In the genomic region with DNA sequence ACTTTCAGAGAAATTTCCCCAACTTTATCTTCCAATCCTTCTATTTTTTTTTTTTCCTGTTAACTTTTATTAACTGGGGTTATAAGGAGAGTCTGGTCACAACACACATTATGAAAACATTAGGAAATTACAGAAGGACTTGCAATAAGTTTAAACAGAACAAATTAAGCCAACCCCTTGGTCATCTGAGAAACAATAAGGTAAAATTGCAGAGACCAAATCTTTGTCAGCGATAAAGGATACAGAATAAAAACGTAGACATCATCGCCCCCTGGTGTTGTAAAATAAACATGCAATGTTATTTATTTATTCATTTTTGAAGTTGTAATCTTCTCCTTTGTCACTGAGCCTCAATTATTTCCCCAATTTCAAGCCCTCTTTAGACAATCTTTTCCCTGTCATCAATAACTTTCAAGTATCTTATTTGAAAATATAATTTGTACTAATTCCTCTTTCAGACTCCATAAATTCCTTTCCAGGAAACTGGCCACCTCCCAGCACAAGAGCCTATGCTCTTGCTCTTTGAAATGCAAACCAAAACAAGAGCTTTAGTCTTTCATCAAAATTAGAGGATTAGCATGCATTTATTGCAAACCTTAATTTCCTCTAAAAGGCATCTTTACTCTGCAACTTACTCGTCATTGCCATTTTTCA, we compare ENCODE assay signal across 9 cellular contexts. TPM values are rescaled to one million over a fixed set of nuclear protein-coding genes. Genes with fewer than 3 reads are reported as not detected.
DNase-seq lines count a peak whose midpoint lies in the region; ATAC-seq and TF ChIP-seq lines count a peak whose summit lies in the region.
"Had no signal": no experiment of that assay in that cellular context is flagged by ENCODE, and none has a peak within 500 bp of the region (broad histone marks: within the 10 kb centered on the region; RNA-seq: fewer than 3 reads in every experiment).

No MANE protein-coding gene starts in this region.

- POLR2A ChIA-PET in PC-3 (lab: Charles Lee; ENCODE audit: unreplicated experiment), result interaction anchor here (1.1 kb wide), 1 partner anchor 949 kb away, joined by 5 read pairs; no protein-coding TSS in a partner anchor

- BruUV-seq in PC-3 (replicated peaks; lab: Mats Ljungman, UMichigan), result no TSS peak

- H3K9me2 ChIP-seq in DOHH2 (replicated peaks; ENCODE audit: control insufficient read depth, low read length) (no peaks in the 10 kb centered on the region), PC-3 (replicated peaks; ENCODE audit: low read length) (no peaks in the 10 kb centered on the region)

- peak; percentile 61 for TF ChIP-seq CTCF in DOHH2 (IDR thresholded peaks at IDR 0.05; ENCODE audit: low read depth, low read length, poor library complexity, severe bottlenecking)
- TF ChIP-seq CTCF in PC-3 (conservative IDR thresholded peaks at IDR 0.05; ENCODE audit: low read depth, low read length), result peak; percentile 76
- TF ChIP-seq CTCF in epithelial cell of proximal tubule (conservative IDR thresholded peaks at IDR 0.05; ENCODE audit: low read depth, low read length), result peak; percentile 58
- TF ChIP-seq CTCF in prostate gland (IDR thresholded peaks at IDR 0.05), result peak; percentile 31 to 71 (median 66)

- 25% methylated on average over 4 of the region's 4 CpGs for WGBS in prostate gland

- H3K4me1 ChIP-seq in DOHH2 (ENCODE audit: control insufficient read depth, low read length), result no peaks in the 10 kb centered on the region
- H3K4me1 ChIP-seq in PC-3 (ENCODE audit: insufficient read depth, low read length), result no peaks in the 10 kb centered on the region
- H3K4me1 ChIP-seq in prostate gland (replicated peaks), result no peaks in the 10 kb centered on the region

- CTCF ChIA-PET in PC-3 (lab: Charles Lee), result no interaction called here

- H3K4me2 ChIP-seq in DOHH2 (ENCODE audit: low read length), result no peak overlapping the region
- no peak overlapping the region for H3K4me2 ChIP-seq in PC-3 (ENCODE audit: low read length)

- H3K79me2 ChIP-seq in DOHH2 (ENCODE audit: control insufficient read depth, low read length) (no peaks in the 10 kb centered on the region), PC-3 (ENCODE audit: low read length) (no peaks in the 10 kb centered on the region)

- H3F3A ChIP-seq in DOHH2 (ENCODE audit: control insufficient read depth, insufficient read depth) (no peaks in the 10 kb centered on the region), PC-3 (ENCODE audit: low read length, unreplicated experiment) (no peaks in the 10 kb centered on the region)

- H2AFZ ChIP-seq in PC-3 (ENCODE audit: low read length), result no peak overlapping the region

- DNase-seq in HT-29 (ENCODE audit: low spot score) (peak; percentile 74), PC-3 (peak; percentile 73), epithelial cell of proximal tubule (ENCODE audit: low read depth) (no peak), prostate gland (ENCODE audit: low spot score) (no peak), Right ventricle myocardium inferior (ENCODE audit: missing footprints) (no peak)

- H4K20me1 ChIP-seq in DOHH2 (ENCODE audit: control insufficient read depth, insufficient read depth, low read depth, low read length) (no peaks in the 10 kb centered on the region), PC-3 (ENCODE audit: low read length) (no peaks in the 10 kb centered on the region)

- H3K4me3 ChIP-seq in DOHH2 (ENCODE audit: low read length), result no peak overlapping the region
- no peak overlapping the region for H3K4me3 ChIP-seq in PC-3 (ENCODE audit: low read length)
- H3K4me3 ChIP-seq in epithelial cell of proximal tubule (ENCODE audit: low read depth, low read length), result no peak overlapping the region
- no peak overlapping the region for H3K4me3 ChIP-seq in prostate gland

- H3K27ac ChIP-seq in DOHH2 (ENCODE audit: low read depth, low read length) (no peak overlapping the region), PC-3 (ENCODE audit: low read length) (no peak overlapping the region), prostate gland (no peak overlapping the region)

- intact Hi-C loops in PC-3 (cut with micrococcal nuclease) (loop anchor here (1.0 kb wide), 2 partner anchors 147 to 574 kb away; no protein-coding TSS in a partner anchor), prostate gland (cut with DNase I) (loop anchor here (10.0 kb wide), 1 partner anchor 796 kb away; no protein-coding TSS in a partner anchor), Right ventricle myocardium inferior (cut with DNase I) (loop anchor here (1.0 to 5.0 kb wide), 2 partner anchors 148 to 573 kb away; no protein-coding TSS in a partner anchor)

- H3K9ac ChIP-seq in PC-3 (ENCODE audit: low read length), result no peak overlapping the region

- TF ChIP-seq POLR2A in prostate gland (IDR thresholded peaks at IDR 0.05), result no peak

- no peaks in the 10 kb centered on the region for H3K9me3 ChIP-seq in DOHH2 (ENCODE audit: control insufficient read depth, insufficient read depth, low read length)
- no peaks in the 10 kb centered on the region for H3K9me3 ChIP-seq in PC-3 (ENCODE audit: low read length)
- no peaks in the 10 kb centered on the region for H3K9me3 ChIP-seq in prostate gland

- ATAC-seq in PC-3 (peak; percentile 33; the same call in 1 of the 2 replicates), HG02678 (IDR thresholded peaks at IDR 0.05; ENCODE audit: unreplicated experiment) (no peak), GM18502 (IDR thresholded peaks at IDR 0.05; ENCODE audit: poor library complexity, unreplicated experiment) (no peak), Right ventricle myocardium inferior (no peak)
- ATAC-seq: naive thymus-derived CD8-positive, alpha-beta T cell had no signal

- 0 out of 2 replicates have a peak, but pooled peaks cover 9% of the 10 kb centered on the region for H3K27me3 ChIP-seq in DOHH2 (ENCODE audit: control insufficient read depth, low read length)
- H3K27me3 ChIP-seq in PC-3 (ENCODE audit: low read length), result peaks cover 42% of the 10 kb centered on the region; the same call in 1 of the 2 replicates
- H3K27me3 ChIP-seq in prostate gland (replicated peaks; ENCODE audit: insufficient read depth), result no peaks in the 10 kb centered on the region

- H3K36me3 ChIP-seq in DOHH2 (ENCODE audit: control insufficient read depth, low read length) (no peaks in the 10 kb centered on the region), PC-3 (ENCODE audit: low read depth, low read length) (no peaks in the 10 kb centered on the region), prostate gland (no peaks in the 10 kb centered on the region)

RNA-seq across cellular contexts. Expression of a gene that starts 19.5 kb away (rescaled TPM):
- total RNA-seq in HT-29 (2014; rRNA removed; shearing (Covaris generic)), result not detected in 2 replicates
- not detected in 2 replicates for total RNA-seq in PC-3 (2014; rRNA removed)
- total RNA-seq in epithelial cell of proximal tubule, result not detected in 2 replicates
- not detected for total RNA-seq in prostate gland
- not detected for total RNA-seq in Right ventricle myocardium inferior
- total RNA-seq: naive thymus-derived CD8-positive, alpha-beta T cell had no signal

RNA-seq across cellular contexts. Expression of a gene that starts 30.4 kb away (rescaled TPM):
- 7.0 and 7.9 TPM in 2 replicates for total RNA-seq in HT-29 (2014; rRNA removed; shearing (Covaris generic))
- total RNA-seq in PC-3 (2014; rRNA removed) (11.1 and 19.9 TPM in 2 replicates), epithelial cell of proximal tubule (39.7 and 42.1 TPM in 2 replicates), prostate gland (1 to 10 TPM in 1 of 2 donors, under 1 TPM in 1; 0.91 to 2.2 TPM), Right ventricle myocardium inferior (0.60 TPM)

Comparison
In these comparisons a context has a peak if more than half of its experiments do, and no peak if none do; other contexts are left out.
1. DNase-seq: peak in HT-29 (single experiment) and PC-3 (single experiment); none in epithelial cell of proximal tubule (single experiment), prostate gland (single experiment) and Right ventricle myocardium inferior (single experiment).
2. Peak in every context shown above with its lines, with median percentiles within 50 percentile points of each other: CTCF ChIP-seq.